In genomic region chr5:31866166-31866565, GRCh38 we compare ENCODE assay signal across 15 cellular contexts.
DNase-seq lines count a peak whose midpoint lies in the region; ATAC-seq and TF ChIP-seq lines count a peak whose summit lies in the region.
"Had no signal": no experiment of that assay in that cellular context is flagged by ENCODE, and none has a peak within 500 bp of the region (broad histone marks: within the 10 kb centered on the region; RNA-seq: fewer than 3 reads in every experiment).

No MANE protein-coding gene starts in this region.

- no peaks in the 10 kb centered on the region for H3K4me1 ChIP-seq in CD4-positive, alpha-beta memory T cell (ENCODE audit: insufficient read depth, low read length)

- CTCF ChIA-PET in activated CD8-positive, alpha-beta T cell treated with anti-CD3 and anti-CD28 coated beads for 36 hours (lab: Charles Lee) = interaction anchor here (0.9 kb wide), 1 partner anchor 211 kb away, joined by 3 read pairs; no protein-coding TSS in a partner anchor
- CTCF ChIA-PET in activated CD8-positive, alpha-beta T cell treated with anti-CD3 and anti-CD28 coated beads, Interleukin-2, amount 10 ng/mL, durations not matched to agents 7 days and 5 days (lab: Charles Lee) = no interaction called here
- CTCF ChIA-PET in CD4-positive, alpha-beta memory T cell (lab: Charles Lee; ENCODE audit: partially characterized antibody) = interaction anchor here (0.7 to 1.1 kb wide), 2 partner anchors 13 to 18 kb away, joined by 4 read pairs; no protein-coding TSS in a partner anchor

- H3K36me3 ChIP-seq in CD4-positive, alpha-beta memory T cell (ENCODE audit: insufficient read depth, low read length) = no peaks in the 10 kb centered on the region
- H3K36me3 ChIP-seq in WERI-Rb-1 = no peaks in the 10 kb centered on the region

- H3K4me3 Mint-ChIP-seq in activated CD8-positive, alpha-beta T cell treated with anti-CD3 and anti-CD28 coated beads for 36 hours = peak overlapping the region; percentile 34
- H3K4me3 Mint-ChIP-seq in activated CD8-positive, alpha-beta T cell treated with anti-CD3 and anti-CD28 coated beads, Interleukin-2, amount 10 ng/mL, durations not matched to agents 7 days and 5 days = no peak overlapping the region
- peak overlapping the region in 6 of 8 donors; percentile 30 to 65 (median 45) for H3K4me3 Mint-ChIP-seq in CD4-positive, alpha-beta memory T cell
- H3K4me3 Mint-ChIP-seq: CD8-positive, alpha-beta memory T cell had no signal

- no peaks in the 10 kb centered on the region for H3K27me3 ChIP-seq in CD4-positive, alpha-beta memory T cell (ENCODE audit: insufficient read depth, low read length)
- no peaks in the 10 kb centered on the region for H3K27me3 ChIP-seq in WERI-Rb-1 (ENCODE audit: insufficient read depth, low read depth, severe bottlenecking)

- peak; percentile 42 for ATAC-seq in activated CD8-positive, alpha-beta T cell treated with anti-CD3 and anti-CD28 coated beads for 36 hours
- ATAC-seq in activated CD8-positive, alpha-beta T cell treated with anti-CD3 and anti-CD28 coated beads, Interleukin-2, amount 10 ng/mL, durations not matched to agents 7 days and 5 days = no peak
- ATAC-seq in GM21737 (IDR thresholded peaks at IDR 0.05; ENCODE audit: unreplicated experiment) = no peak
- ATAC-seq: K562 had no signal

- H3K36me3 Mint-ChIP-seq in activated CD8-positive, alpha-beta T cell treated with anti-CD3 and anti-CD28 coated beads for 36 hours (ENCODE audit: low read depth) = no peaks in the 10 kb centered on the region
- no peaks in the 10 kb centered on the region for H3K36me3 Mint-ChIP-seq in activated CD8-positive, alpha-beta T cell treated with anti-CD3 and anti-CD28 coated beads, Interleukin-2, amount 10 ng/mL, durations not matched to agents 7 days and 5 days (ENCODE audit: low read depth)
- no peaks in the 10 kb centered on the region for H3K36me3 Mint-ChIP-seq in CD4-positive, alpha-beta memory T cell
- H3K36me3 Mint-ChIP-seq: CD8-positive, alpha-beta memory T cell had no signal

- H3K4me3 ChIP-seq in CD4-positive, alpha-beta memory T cell (ENCODE audit: low read length in 2 of 2) = no peak overlapping the region
- no peak overlapping the region for H3K4me3 ChIP-seq in WERI-Rb-1 (ENCODE audit: low read depth, low read length)
- H3K4me3 ChIP-seq: K562 had no signal

- H3K4me1 Mint-ChIP-seq in activated CD8-positive, alpha-beta T cell treated with anti-CD3 and anti-CD28 coated beads for 36 hours (ENCODE audit: low read depth) = peaks cover 26% of the 10 kb centered on the region
- peaks cover 8% of the 10 kb centered on the region for H3K4me1 Mint-ChIP-seq in activated CD8-positive, alpha-beta T cell treated with anti-CD3 and anti-CD28 coated beads, Interleukin-2, amount 10 ng/mL, durations not matched to agents 7 days and 5 days (ENCODE audit: low read depth)
- peaks cover 0 to 4% (median under 1%) of the 10 kb centered on the region in 4 donors for H3K4me1 Mint-ChIP-seq in CD4-positive, alpha-beta memory T cell

- H3K9me3 ChIP-seq in CD4-positive, alpha-beta memory T cell (ENCODE audit: control insufficient read depth in 1 of 2, low read length in 2 of 2) = no peaks in the 10 kb centered on the region
- H3K9me3 ChIP-seq in WERI-Rb-1 (ENCODE audit: severe bottlenecking) = no peaks in the 10 kb centered on the region

- H3K9me3 Mint-ChIP-seq in activated CD8-positive, alpha-beta T cell treated with anti-CD3 and anti-CD28 coated beads for 36 hours = no peaks in the 10 kb centered on the region
- H3K9me3 Mint-ChIP-seq in activated CD8-positive, alpha-beta T cell treated with anti-CD3 and anti-CD28 coated beads, Interleukin-2, amount 10 ng/mL, durations not matched to agents 7 days and 5 days (ENCODE audit: insufficient read depth) = no peaks in the 10 kb centered on the region
- H3K9me3 Mint-ChIP-seq in CD4-positive, alpha-beta memory T cell = peaks cover 0 to 7% (median 3%) of the 10 kb centered on the region in 8 donors

- POLR2A ChIA-PET in activated CD8-positive, alpha-beta T cell treated with anti-CD3 and anti-CD28 coated beads for 36 hours (lab: Charles Lee) = interaction anchor here (1.7 kb wide), 1 partner anchor 11 kb away, joined by 6 read pairs; no protein-coding TSS in a partner anchor
- POLR2A ChIA-PET in activated CD8-positive, alpha-beta T cell treated with anti-CD3 and anti-CD28 coated beads, Interleukin-2, amount 10 ng/mL, durations not matched to agents 7 days and 5 days (lab: Charles Lee) = interaction anchor here (0.6 to 0.7 kb wide), 2 partner anchors 18 to 1469 kb away, joined by 3 read pairs; no protein-coding TSS in a partner anchor
- POLR2A ChIA-PET in CD4-positive, alpha-beta memory T cell (lab: Charles Lee; ENCODE audit: partially characterized antibody) = no interaction called here

- H3K27ac ChIP-seq in CD4-positive, alpha-beta memory T cell (ENCODE audit: low read depth, low read length) = no peak overlapping the region
- H3K27ac ChIP-seq in WERI-Rb-1 = peak overlapping the region; percentile 25; the same call in 1 of the 2 replicates

- intact Hi-C loops in activated CD8-positive, alpha-beta T cell treated with anti-CD3 and anti-CD28 coated beads for 36 hours (cut with micrococcal nuclease) = no loop called here
- intact Hi-C loops in CD4-positive, alpha-beta memory T cell (cut with micrococcal nuclease) = no loop called here

- no peak for TF ChIP-seq CTCF in activated CD8-positive, alpha-beta T cell treated with anti-CD3 and anti-CD28 coated beads for 36 hours (IDR thresholded peaks at IDR 0.05)
- TF ChIP-seq CTCF in WERI-Rb-1 (IDR thresholded peaks at IDR 0.05; ENCODE audit: low read depth, low read length) = no peak

- peak overlapping the region; percentile 39 for H3K27ac Mint-ChIP-seq in activated CD8-positive, alpha-beta T cell treated with anti-CD3 and anti-CD28 coated beads for 36 hours
- H3K27ac Mint-ChIP-seq in activated CD8-positive, alpha-beta T cell treated with anti-CD3 and anti-CD28 coated beads, Interleukin-2, amount 10 ng/mL, durations not matched to agents 7 days and 5 days = no peak overlapping the region
- H3K27ac Mint-ChIP-seq in CD4-positive, alpha-beta memory T cell = peak overlapping the region in 4 of 7 donors; percentile 68 to 93 (median 71)
- H3K27ac Mint-ChIP-seq: CD8-positive, alpha-beta memory T cell had no signal

- peaks cover 2% of the 10 kb centered on the region for H3K27me3 Mint-ChIP-seq in activated CD8-positive, alpha-beta T cell treated with anti-CD3 and anti-CD28 coated beads for 36 hours
- peaks cover 8% of the 10 kb centered on the region for H3K27me3 Mint-ChIP-seq in activated CD8-positive, alpha-beta T cell treated with anti-CD3 and anti-CD28 coated beads, Interleukin-2, amount 10 ng/mL, durations not matched to agents 7 days and 5 days (ENCODE audit: low read depth)
- H3K27me3 Mint-ChIP-seq in CD4-positive, alpha-beta memory T cell = peaks cover 6 to 16% of the 10 kb centered on the region in 2 donors

- no peak for DNase-seq in activated CD8-positive, alpha-beta T cell treated with anti-CD3 and anti-CD28 coated beads for 36 hours
- no peak for DNase-seq in activated CD8-positive, alpha-beta T cell treated with anti-CD3 and anti-CD28 coated beads, Interleukin-2, amount 10 ng/mL, durations not matched to agents 7 days and 5 days
- no peak for DNase-seq in CD4-positive, alpha-beta memory T cell
- DNase-seq in WERI-Rb-1 = no peak
- peak; percentile 21 for DNase-seq in dermis blood vessel endothelial cell
- no peak for DNase-seq in activated CD8-positive, alpha-beta memory T cell treated with anti-CD3 and anti-CD28 coated beads, Interleukin-2, amount 50 U/mL, for 4 hours
- DNase-seq in stimulated activated naive CD4-positive, alpha-beta T cell treated with Interleukin-2 at 50 U/mL for 16 hours (lab: John Stamatoyannopoulos, UW) = no peak
- DNase-seq: NCI-H1105, NCI-H2081 treated with DMSO at 0.1 percent for 48 hours, NCI-H446 treated with DMSO at 0.1 percent for 48 hours, NCI-H69, Right ventricle myocardium superior had no signal
